In the genomic region with DNA sequence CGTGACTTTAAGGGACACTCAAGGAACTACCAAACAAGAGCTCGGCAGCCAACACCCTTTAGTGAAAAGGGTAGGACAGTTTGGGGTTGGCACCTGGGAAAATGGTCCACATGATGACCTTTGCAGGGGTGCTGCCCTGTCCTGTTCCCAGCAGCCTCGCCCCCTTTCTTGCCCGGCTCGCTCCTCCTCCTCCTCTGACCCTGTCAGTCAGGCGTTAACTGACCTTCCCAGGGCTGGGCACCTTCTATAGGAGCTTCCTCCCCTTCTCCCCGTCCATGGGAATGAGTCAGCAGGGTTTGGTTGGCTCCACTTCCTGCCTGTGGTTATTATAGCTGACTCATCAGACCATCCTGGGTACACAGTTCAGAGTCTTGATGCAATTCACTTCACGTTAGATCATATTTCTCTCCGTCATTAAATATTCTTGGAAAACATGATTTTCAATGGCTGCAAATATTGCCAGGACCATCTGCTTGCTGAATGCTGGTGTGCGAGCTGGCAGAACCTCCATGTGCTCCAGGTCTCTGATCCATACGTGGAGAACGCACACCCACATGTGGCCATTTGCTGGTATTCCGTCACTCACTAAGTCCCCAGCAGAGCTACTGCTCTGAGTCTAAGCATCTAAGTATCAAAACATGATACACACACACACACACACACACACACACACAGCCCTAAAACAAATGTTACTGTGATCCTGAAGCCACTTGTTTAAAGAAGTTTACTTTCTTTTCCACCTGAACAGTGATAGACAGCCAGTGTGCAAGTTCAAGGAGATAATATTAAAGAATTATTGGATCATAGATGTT, we compare ENCODE assay signal across 1 cellular context.
TF ChIP-seq lines count a peak whose summit lies in the region.

No MANE protein-coding gene starts in this region.

TF ChIP-seq in K562, 482 proteins besides CTCF, POLR2A, EP300 and RAD21 (continued from another document and continues in another):
- TF ChIP-seq KAT2B (IDR thresholded peaks at IDR 0.05; ENCODE audit: low read depth, low read length): no peak
- no peak for TF ChIP-seq HNRNPLL (IDR thresholded peaks at IDR 0.05; ENCODE audit: low read depth, low read length, poor library complexity, severe bottlenecking)
- peak; percentile 62 for TF ChIP-seq CEBPG (CRISPR knock-in tag; IDR thresholded peaks at IDR 0.05)
- TF ChIP-seq CEBPG (tag; conservative IDR thresholded peaks at IDR 0.05 in 1 of 2, IDR thresholded peaks at IDR 0.05 in 1 of 2): peak; percentile 77 to 80
- TF ChIP-seq, protein P1, sequence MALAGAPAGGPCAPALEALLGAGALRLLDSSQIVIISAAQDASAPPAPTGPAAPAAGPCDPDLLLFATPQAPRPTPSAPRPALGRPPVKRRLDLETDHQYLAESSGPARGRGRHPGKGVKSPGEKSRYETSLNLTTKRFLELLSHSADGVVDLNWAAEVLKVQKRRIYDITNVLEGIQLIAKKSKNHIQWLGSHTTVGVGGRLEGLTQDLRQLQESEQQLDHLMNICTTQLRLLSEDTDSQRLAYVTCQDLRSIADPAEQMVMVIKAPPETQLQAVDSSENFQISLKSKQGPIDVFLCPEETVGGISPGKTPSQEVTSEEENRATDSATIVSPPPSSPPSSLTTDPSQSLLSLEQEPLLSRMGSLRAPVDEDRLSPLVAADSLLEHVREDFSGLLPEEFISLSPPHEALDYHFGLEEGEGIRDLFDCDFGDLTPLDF (CRISPR knock-in tag; IDR thresholded peaks at IDR 0.05): no peak
- TF ChIP-seq RBFOX2 (IDR thresholded peaks at IDR 0.05; ENCODE audit: low read depth, low read length): peak; percentile 65
- peak; percentile 88 for TF ChIP-seq ATF7 (IDR thresholded peaks at IDR 0.05)
- TF ChIP-seq CSDE1 (IDR thresholded peaks at IDR 0.05): no peak
- TF ChIP-seq, protein P2, sequence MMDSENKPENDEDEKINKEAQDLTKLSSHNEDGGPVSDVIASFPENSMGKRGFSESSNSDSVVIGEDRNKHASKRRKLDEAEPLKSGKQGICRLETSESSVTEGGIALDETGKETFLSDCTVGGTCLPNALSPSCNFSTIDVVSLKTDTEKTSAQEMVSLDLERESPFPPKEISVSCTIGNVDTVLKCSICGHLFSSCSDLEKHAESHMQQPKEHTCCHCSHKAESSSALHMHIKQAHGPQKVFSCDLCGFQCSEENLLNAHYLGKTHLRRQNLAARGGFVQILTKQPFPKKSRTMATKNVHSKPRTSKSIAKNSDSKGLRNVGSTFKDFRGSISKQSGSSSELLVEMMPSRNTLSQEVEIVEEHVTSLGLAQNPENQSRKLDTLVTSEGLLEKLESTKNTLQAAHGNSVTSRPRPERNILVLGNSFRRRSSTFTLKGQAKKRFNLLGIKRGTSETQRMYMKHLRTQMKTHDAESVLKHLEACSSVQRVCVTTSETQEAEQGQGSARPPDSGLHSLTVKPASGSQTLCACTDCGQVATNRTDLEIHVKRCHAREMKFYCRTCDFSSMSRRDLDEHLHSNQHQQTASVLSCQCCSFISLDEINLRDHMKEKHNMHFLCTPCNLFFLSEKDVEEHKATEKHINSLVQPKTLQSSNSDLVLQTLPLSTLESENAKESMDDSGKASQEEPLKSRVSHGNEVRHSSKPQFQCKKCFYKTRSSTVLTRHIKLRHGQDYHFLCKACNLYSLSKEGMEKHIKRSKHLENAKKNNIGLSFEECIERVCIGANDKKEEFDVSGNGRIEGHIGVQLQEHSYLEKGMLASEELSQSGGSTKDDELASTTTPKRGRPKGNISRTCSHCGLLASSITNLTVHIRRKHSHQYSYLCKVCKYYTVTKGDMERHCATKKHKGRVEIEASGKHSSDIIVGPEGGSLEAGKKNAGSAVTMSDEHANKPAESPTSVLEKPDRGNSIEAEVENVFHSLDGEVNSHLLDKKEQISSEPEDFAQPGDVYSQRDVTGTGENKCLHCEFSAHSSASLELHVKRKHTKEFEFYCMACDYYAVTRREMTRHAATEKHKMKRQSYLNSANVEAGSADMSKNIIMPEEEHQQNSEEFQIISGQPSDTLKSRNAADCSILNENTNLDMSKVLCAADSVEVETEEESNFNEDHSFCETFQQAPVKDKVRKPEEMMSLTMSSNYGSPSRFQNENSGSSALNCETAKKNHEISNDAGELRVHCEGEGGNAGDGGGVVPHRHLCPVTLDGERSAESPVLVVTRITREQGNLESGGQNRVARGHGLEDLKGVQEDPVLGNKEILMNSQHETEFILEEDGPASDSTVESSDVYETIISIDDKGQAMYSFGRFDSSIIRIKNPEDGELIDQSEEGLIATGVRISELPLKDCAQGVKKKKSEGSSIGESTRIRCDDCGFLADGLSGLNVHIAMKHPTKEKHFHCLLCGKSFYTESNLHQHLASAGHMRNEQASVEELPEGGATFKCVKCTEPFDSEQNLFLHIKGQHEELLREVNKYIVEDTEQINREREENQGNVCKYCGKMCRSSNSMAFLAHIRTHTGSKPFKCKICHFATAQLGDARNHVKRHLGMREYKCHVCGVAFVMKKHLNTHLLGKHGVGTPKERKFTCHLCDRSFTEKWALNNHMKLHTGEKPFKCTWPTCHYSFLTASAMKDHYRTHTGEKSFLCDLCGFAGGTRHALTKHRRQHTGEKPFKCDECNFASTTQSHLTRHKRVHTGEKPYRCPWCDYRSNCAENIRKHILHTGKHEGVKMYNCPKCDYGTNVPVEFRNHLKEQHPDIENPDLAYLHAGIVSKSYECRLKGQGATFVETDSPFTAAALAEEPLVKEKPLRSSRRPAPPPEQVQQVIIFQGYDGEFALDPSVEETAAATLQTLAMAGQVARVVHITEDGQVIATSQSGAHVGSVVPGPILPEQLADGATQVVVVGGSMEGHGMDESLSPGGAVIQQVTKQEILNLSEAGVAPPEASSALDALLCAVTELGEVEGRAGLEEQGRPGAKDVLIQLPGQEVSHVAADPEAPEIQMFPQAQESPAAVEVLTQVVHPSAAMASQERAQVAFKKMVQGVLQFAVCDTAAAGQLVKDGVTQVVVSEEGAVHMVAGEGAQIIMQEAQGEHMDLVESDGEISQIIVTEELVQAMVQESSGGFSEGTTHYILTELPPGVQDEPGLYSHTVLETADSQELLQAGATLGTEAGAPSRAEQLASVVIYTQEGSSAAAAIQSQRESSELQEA (IDR thresholded peaks at IDR 0.05; ENCODE audit: low read depth): no peak
- TF ChIP-seq SRSF1 (IDR thresholded peaks at IDR 0.05; ENCODE audit: low read depth, low read length): no peak
- no peak for TF ChIP-seq BDP1 (IDR thresholded peaks at IDR 0.05; ENCODE audit: insufficient read depth, insufficient read length)
- TF ChIP-seq ZFPM2 (CRISPR knock-in tag; IDR thresholded peaks at IDR 0.05): no peak
- TF ChIP-seq ZNF695 (CRISPR knock-in tag; IDR thresholded peaks at IDR 0.05): no peak
- TF ChIP-seq XRCC5 (IDR thresholded peaks at IDR 0.05; ENCODE audit: low read depth, low read length): 0 out of 2 replicates have a peak, but pooled peaks have one; percentile 45
- no peak for TF ChIP-seq ZKSCAN3 (CRISPR knock-in tag; IDR thresholded peaks at IDR 0.05)
- TF ChIP-seq, protein P3, sequence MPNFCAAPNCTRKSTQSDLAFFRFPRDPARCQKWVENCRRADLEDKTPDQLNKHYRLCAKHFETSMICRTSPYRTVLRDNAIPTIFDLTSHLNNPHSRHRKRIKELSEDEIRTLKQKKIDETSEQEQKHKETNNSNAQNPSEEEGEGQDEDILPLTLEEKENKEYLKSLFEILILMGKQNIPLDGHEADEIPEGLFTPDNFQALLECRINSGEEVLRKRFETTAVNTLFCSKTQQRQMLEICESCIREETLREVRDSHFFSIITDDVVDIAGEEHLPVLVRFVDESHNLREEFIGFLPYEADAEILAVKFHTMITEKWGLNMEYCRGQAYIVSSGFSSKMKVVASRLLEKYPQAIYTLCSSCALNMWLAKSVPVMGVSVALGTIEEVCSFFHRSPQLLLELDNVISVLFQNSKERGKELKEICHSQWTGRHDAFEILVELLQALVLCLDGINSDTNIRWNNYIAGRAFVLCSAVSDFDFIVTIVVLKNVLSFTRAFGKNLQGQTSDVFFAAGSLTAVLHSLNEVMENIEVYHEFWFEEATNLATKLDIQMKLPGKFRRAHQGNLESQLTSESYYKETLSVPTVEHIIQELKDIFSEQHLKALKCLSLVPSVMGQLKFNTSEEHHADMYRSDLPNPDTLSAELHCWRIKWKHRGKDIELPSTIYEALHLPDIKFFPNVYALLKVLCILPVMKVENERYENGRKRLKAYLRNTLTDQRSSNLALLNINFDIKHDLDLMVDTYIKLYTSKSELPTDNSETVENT (CRISPR knock-in tag; IDR thresholded peaks at IDR 0.05): peak; percentile 26; the same call in 1 of the 2 replicates
- TF ChIP-seq, protein P4, sequence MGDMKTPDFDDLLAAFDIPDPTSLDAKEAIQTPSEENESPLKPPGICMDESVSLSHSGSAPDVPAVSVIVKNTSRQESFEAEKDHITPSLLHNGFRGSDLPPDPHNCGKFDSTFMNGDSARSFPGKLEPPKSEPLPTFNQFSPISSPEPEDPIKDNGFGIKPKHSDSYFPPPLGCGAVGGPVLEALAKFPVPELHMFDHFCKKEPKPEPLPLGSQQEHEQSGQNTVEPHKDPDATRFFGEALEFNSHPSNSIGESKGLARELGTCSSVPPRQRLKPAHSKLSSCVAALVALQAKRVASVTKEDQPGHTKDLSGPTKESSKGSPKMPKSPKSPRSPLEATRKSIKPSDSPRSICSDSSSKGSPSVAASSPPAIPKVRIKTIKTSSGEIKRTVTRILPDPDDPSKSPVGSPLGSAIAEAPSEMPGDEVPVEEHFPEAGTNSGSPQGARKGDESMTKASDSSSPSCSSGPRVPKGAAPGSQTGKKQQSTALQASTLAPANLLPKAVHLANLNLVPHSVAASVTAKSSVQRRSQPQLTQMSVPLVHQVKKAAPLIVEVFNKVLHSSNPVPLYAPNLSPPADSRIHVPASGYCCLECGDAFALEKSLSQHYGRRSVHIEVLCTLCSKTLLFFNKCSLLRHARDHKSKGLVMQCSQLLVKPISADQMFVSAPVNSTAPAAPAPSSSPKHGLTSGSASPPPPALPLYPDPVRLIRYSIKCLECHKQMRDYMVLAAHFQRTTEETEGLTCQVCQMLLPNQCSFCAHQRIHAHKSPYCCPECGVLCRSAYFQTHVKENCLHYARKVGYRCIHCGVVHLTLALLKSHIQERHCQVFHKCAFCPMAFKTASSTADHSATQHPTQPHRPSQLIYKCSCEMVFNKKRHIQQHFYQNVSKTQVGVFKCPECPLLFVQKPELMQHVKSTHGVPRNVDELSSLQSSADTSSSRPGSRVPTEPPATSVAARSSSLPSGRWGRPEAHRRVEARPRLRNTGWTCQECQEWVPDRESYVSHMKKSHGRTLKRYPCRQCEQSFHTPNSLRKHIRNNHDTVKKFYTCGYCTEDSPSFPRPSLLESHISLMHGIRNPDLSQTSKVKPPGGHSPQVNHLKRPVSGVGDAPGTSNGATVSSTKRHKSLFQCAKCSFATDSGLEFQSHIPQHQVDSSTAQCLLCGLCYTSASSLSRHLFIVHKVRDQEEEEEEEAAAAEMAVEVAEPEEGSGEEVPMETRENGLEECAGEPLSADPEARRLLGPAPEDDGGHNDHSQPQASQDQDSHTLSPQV (IDR thresholded peaks at IDR 0.05): peak; percentile 96
- no peak for TF ChIP-seq TCFL5 (CRISPR knock-in tag; conservative IDR thresholded peaks at IDR 0.05)
- TF ChIP-seq, protein P5, sequence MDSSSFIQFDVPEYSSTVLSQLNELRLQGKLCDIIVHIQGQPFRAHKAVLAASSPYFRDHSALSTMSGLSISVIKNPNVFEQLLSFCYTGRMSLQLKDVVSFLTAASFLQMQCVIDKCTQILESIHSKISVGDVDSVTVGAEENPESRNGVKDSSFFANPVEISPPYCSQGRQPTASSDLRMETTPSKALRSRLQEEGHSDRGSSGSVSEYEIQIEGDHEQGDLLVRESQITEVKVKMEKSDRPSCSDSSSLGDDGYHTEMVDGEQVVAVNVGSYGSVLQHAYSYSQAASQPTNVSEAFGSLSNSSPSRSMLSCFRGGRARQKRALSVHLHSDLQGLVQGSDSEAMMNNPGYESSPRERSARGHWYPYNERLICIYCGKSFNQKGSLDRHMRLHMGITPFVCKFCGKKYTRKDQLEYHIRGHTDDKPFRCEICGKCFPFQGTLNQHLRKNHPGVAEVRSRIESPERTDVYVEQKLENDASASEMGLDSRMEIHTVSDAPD (CRISPR knock-in tag; IDR thresholded peaks at IDR 0.05): no peak
- no peak for TF ChIP-seq ZNF146 (CRISPR knock-in tag; IDR thresholded peaks at IDR 0.05; ENCODE audit: unreplicated experiment)
- no peak; a peak in 1 of 4 replicates for TF ChIP-seq KDM4B (IDR thresholded peaks at IDR 0.05; ENCODE audit: borderline replicate concordance in 2 of 2, low read depth in 1 of 2)
- no peak for TF ChIP-seq ZNF140 (CRISPR knock-in tag; IDR thresholded peaks at IDR 0.05)
- TF ChIP-seq ZNF253 (CRISPR knock-in tag; conservative IDR thresholded peaks at IDR 0.05): no peak
- TF ChIP-seq POLR3A (IDR thresholded peaks at IDR 0.05; ENCODE audit: borderline replicate concordance, extremely low read depth, insufficient read depth, insufficient read length): no peak
- no peak for TF ChIP-seq HMGN3 (IDR thresholded peaks at IDR 0.05; ENCODE audit: borderline replicate concordance, extremely low read depth, insufficient read length, low read depth, low read length)
- TF ChIP-seq, protein P6, sequence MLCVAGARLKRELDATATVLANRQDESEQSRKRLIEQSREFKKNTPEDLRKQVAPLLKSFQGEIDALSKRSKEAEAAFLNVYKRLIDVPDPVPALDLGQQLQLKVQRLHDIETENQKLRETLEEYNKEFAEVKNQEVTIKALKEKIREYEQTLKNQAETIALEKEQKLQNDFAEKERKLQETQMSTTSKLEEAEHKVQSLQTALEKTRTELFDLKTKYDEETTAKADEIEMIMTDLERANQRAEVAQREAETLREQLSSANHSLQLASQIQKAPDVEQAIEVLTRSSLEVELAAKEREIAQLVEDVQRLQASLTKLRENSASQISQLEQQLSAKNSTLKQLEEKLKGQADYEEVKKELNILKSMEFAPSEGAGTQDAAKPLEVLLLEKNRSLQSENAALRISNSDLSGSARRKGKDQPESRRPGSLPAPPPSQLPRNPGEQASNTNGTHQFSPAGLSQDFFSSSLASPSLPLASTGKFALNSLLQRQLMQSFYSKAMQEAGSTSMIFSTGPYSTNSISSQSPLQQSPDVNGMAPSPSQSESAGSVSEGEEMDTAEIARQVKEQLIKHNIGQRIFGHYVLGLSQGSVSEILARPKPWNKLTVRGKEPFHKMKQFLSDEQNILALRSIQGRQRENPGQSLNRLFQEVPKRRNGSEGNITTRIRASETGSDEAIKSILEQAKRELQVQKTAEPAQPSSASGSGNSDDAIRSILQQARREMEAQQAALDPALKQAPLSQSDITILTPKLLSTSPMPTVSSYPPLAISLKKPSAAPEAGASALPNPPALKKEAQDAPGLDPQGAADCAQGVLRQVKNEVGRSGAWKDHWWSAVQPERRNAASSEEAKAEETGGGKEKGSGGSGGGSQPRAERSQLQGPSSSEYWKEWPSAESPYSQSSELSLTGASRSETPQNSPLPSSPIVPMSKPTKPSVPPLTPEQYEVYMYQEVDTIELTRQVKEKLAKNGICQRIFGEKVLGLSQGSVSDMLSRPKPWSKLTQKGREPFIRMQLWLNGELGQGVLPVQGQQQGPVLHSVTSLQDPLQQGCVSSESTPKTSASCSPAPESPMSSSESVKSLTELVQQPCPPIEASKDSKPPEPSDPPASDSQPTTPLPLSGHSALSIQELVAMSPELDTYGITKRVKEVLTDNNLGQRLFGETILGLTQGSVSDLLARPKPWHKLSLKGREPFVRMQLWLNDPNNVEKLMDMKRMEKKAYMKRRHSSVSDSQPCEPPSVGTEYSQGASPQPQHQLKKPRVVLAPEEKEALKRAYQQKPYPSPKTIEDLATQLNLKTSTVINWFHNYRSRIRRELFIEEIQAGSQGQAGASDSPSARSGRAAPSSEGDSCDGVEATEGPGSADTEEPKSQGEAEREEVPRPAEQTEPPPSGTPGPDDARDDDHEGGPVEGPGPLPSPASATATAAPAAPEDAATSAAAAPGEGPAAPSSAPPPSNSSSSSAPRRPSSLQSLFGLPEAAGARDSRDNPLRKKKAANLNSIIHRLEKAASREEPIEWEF (CRISPR knock-in tag; IDR thresholded peaks at IDR 0.05): peak; percentile 76; the same call in 1 of the 2 replicates
- no peak for TF ChIP-seq TEAD2 (tag; IDR thresholded peaks at IDR 0.05)
- no peak for TF ChIP-seq RUNX1 (IDR thresholded peaks at IDR 0.05; ENCODE audit: low read depth)
- 0 out of 2 replicates have a peak, but pooled peaks have one; percentile 48 for TF ChIP-seq NR2F6 (CRISPR knock-in tag; IDR thresholded peaks at IDR 0.05)
- TF ChIP-seq ERF (CRISPR knock-in tag; IDR thresholded peaks at IDR 0.05): peak; percentile 75; the same call in 1 of the 2 replicates
- no peak for TF ChIP-seq RAD51 (IDR thresholded peaks at IDR 0.05; ENCODE audit: borderline replicate concordance, low read depth)
